Comparison of ENCODE assay signal across 17 cellular contexts in the genomic region with DNA sequence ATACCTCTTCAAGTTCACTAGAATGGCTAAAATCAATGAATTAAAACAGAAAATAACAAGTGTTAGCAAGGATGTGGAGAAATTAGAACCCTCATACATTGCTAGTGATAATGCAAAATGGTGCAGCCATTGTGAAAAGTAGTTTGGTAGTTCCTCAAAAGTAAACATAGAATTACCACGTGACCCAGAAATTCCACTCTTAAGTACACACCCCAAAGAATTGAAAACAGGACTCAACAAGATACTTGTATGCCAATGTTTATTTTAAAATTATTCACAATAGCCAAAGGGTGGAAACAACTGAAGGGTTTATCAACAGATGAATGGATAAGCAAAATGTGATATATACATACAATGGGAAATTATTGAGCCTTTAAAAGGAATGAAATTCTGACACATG.
DNase-seq lines count a peak whose midpoint lies in the region; ATAC-seq and TF ChIP-seq lines count a peak whose summit lies in the region.
"Had no signal": no experiment of that assay in that cellular context is flagged by ENCODE, and none has a peak within 500 bp of the region (broad histone marks: within the 10 kb centered on the region; RNA-seq: fewer than 3 reads in every experiment).

No MANE protein-coding gene starts in this region.

- H3K4me3 ChIP-seq in epithelial cell of esophagus (ENCODE audit: low read length), result no peak overlapping the region
- H3K4me3 ChIP-seq: BLaER1, GM23248 had no signal

- ATAC-seq in HG02588 (IDR thresholded peaks at IDR 0.05; ENCODE audit: unreplicated experiment), result no peak
- ATAC-seq: HCT116 had no signal

- peak; percentile 46 for DNase-seq in DMS53 (lab: John Stamatoyannopoulos, UW)
- DNase-seq in DMS53 treated with DMSO at 0.1 percent for 48 hours (lab: John Stamatoyannopoulos, UW; ENCODE audit: unreplicated experiment), result no peak
- peak; percentile 9 for DNase-seq in NCI-H146 (lab: John Stamatoyannopoulos, UW)
- peak; percentile 83 for DNase-seq in NCI-H748 (lab: John Stamatoyannopoulos, UW; ENCODE audit: unreplicated experiment)
- DNase-seq in epithelial cell of esophagus (ENCODE audit: low read depth), result peak; percentile 41
- no peak for DNase-seq in RWPE1 (ENCODE audit: low spot score)
- DNase-seq: 8988T; AML-193; Caco-2; CD8-positive, alpha-beta memory T cell; DMS79 treated with DMSO at 0.1 percent for 48 hours; EL; GM23248; IMR-90 had no signal

- CTCF ChIA-PET in RWPE1 (lab: Yijun Ruan, JAX), result no interaction called here

- TF ChIP-seq CTCF in epithelial cell of esophagus (IDR thresholded peaks at IDR 0.05; ENCODE audit: insufficient read depth, low read depth, low read length, missing control alignments), result no peak
- TF ChIP-seq CTCF in RWPE1 (conservative IDR thresholded peaks at IDR 0.05; ENCODE audit: low read depth), result no peak

- no peak overlapping the region for H3K27ac ChIP-seq in RWPE1
- H3K27ac ChIP-seq: BLaER1, GM23248 had no signal

- POLR2A ChIA-PET in RWPE1 (lab: Yijun Ruan, JAX; ENCODE audit: low non-redundant PET), result no interaction called here

Comparison
In these comparisons a context has a peak if more than half of its experiments do, and no peak if none do; other contexts are left out.
1. DNase-seq: peak in DMS53 (single experiment), NCI-H146 (single experiment), NCI-H748 (single experiment) and epithelial cell of esophagus (single experiment); none in DMS53 treated with DMSO at 0.1 percent for 48 hours (single experiment) and RWPE1 (single experiment).